8 cellular contexts compared by ENCODE assay signal in genomic region chr16:56933828-56934598, GRCh38. TPM values are rescaled to one million over a fixed set of nuclear protein-coding genes. Genes with fewer than 3 reads are reported as not detected.
DNase-seq lines count a peak whose midpoint lies in the region; ATAC-seq, FAIRE-seq and TF ChIP-seq lines count a peak whose summit lies in the region.

No MANE protein-coding gene starts in this region.

- H3K9me3 Mint-ChIP-seq in IgD-negative memory B cell = no peaks in the 10 kb centered on the region

- H2AFZ ChIP-seq in ACC112 (ENCODE audit: low read length, unreplicated experiment) = no peak overlapping the region

- peak overlapping the region; percentile 98 to 100 (median 99) for H3K4me3 Mint-ChIP-seq in IgD-negative memory B cell

- H3K27ac Mint-ChIP-seq in IgD-negative memory B cell = peak overlapping the region; percentile 96 to 99 (median 98)

- peaks cover 14% of the 10 kb centered on the region for H3K4me1 ChIP-seq in ACC112 (ENCODE audit: control insufficient read depth, insufficient read depth, low read length, unreplicated experiment)
- peaks cover 4 to 43% of the 10 kb centered on the region in 2 donors for H3K4me1 ChIP-seq in muscle layer of duodenum (ENCODE audit: control insufficient read depth in 1 of 2, insufficient read depth in 2 of 2, low read length in 2 of 2)

- peaks cover 2% of the 10 kb centered on the region for H3K27me3 Mint-ChIP-seq in IgD-negative memory B cell

- no peak for FAIRE-seq in bronchial epithelial cell (lab: Jason Lieb, UNC)

- H3K27ac ChIP-seq in ACC112 (ENCODE audit: low read depth, low read length) (no peak overlapping the region), muscle layer of duodenum (ENCODE audit: low read length) (peak overlapping the region; percentile 86)

- H3K79me2 ChIP-seq in ACC112 (ENCODE audit: control insufficient read depth, insufficient read depth, low read length, unreplicated experiment) = peaks cover 44% of the 10 kb centered on the region

- no peak for ATAC-seq in GM18517 (IDR thresholded peaks at IDR 0.05; ENCODE audit: unreplicated experiment)

- no peak for DNase-seq in bronchial epithelial cell (ENCODE audit: low read depth)
- no peak for DNase-seq in amygdala (lab: John Stamatoyannopoulos, UW)
- DNase-seq in NCI-H774 (lab: John Stamatoyannopoulos, UW) = no peak
- DNase-seq in NCI-H2029 (lab: John Stamatoyannopoulos, UW) = no peak

- H3K9me3 ChIP-seq in muscle layer of duodenum (ENCODE audit: control insufficient read depth in 1 of 2, low read length in 2 of 2) = no peaks in the 10 kb centered on the region

- peaks cover 41 to 50% (median 49%) of the 10 kb centered on the region in 3 donors for H3K4me1 Mint-ChIP-seq in IgD-negative memory B cell

- peaks cover 41% of the 10 kb centered on the region for H3K36me3 ChIP-seq in ACC112 (ENCODE audit: insufficient read depth, low read length)
- H3K36me3 ChIP-seq in bronchial epithelial cell (ENCODE audit: control insufficient read depth, insufficient read depth, low read length) = peaks cover 19% of the 10 kb centered on the region
- H3K36me3 ChIP-seq in muscle layer of duodenum (ENCODE audit: control insufficient read depth in 1 of 2, insufficient read depth in 2 of 2, low read length in 2 of 2) = peaks cover 39 to 40% of the 10 kb centered on the region in 2 donors

- H3K27me3 ChIP-seq in ACC112 (ENCODE audit: insufficient read depth, low read length) (no peaks in the 10 kb centered on the region), bronchial epithelial cell (ENCODE audit: control insufficient read depth, insufficient read depth, low read length) (no peaks in the 10 kb centered on the region), muscle layer of duodenum (ENCODE audit: low read depth, low read length) (no peaks in the 10 kb centered on the region)

- peaks cover 39% of the 10 kb centered on the region for H3K36me3 Mint-ChIP-seq in IgD-negative memory B cell

- TF ChIP-seq CTCF in bronchial epithelial cell (IDR thresholded peaks at IDR 0.05; ENCODE audit: insufficient read depth, low read length, severe bottlenecking) = no peak

- H3K4me3 ChIP-seq in ACC112 (ENCODE audit: low read depth, low read length) = peak overlapping the region; percentile 86
- H3K4me3 ChIP-seq in bronchial epithelial cell (ENCODE audit: low read depth, low read length) = peak overlapping the region; percentile 98
- peak overlapping the region; percentile 95 to 100 for H3K4me3 ChIP-seq in muscle layer of duodenum (ENCODE audit: low read depth in 1 of 2, low read length in 2 of 2)

RNA-seq across cellular contexts. Expression of gene HERPUD1, which starts 2.1 kb away (rescaled TPM):
- 298 TPM for polyA plus RNA-seq in IgD-negative memory B cell
- total RNA-seq in bronchial epithelial cell = 93.8 and 110 TPM in 2 replicates

RNA-seq across cellular contexts. Expression of gene CETP, which starts 27.7 kb away (rescaled TPM):
- 0.79 TPM for polyA plus RNA-seq in IgD-negative memory B cell
- not detected in 2 replicates for total RNA-seq in bronchial epithelial cell

RNA-seq across cellular contexts. Expression of gene NLRC5, which starts 55.3 kb away (rescaled TPM):
- 134 TPM for polyA plus RNA-seq in IgD-negative memory B cell
- 2.1 and 2.2 TPM in 2 replicates for total RNA-seq in bronchial epithelial cell
